19 cellular contexts compared by ENCODE assay signal in genomic region chr6:106256201-106256968, GRCh38.
DNase-seq lines count a peak whose midpoint lies in the region; ATAC-seq, FAIRE-seq and TF ChIP-seq lines count a peak whose summit lies in the region.
"Had no signal": no experiment of that assay in that cellular context is flagged by ENCODE, and none has a peak within 500 bp of the region (broad histone marks: within the 10 kb centered on the region; RNA-seq: fewer than 3 reads in every experiment).

No MANE protein-coding gene starts in this region.

- H3K27me3 Mint-ChIP-seq in activated CD8-positive, alpha-beta T cell treated with anti-CD3 and anti-CD28 coated beads for 36 hours = no peaks in the 10 kb centered on the region

- intact Hi-C loops in activated CD8-positive, alpha-beta T cell treated with anti-CD3 and anti-CD28 coated beads for 36 hours (cut with micrococcal nuclease) = no loop called here

- no peak overlapping the region for H2AFZ ChIP-seq in GM23248

- peaks cover 18% of the 10 kb centered on the region for H3K4me1 Mint-ChIP-seq in activated CD8-positive, alpha-beta T cell treated with anti-CD3 and anti-CD28 coated beads for 36 hours (ENCODE audit: low read depth)

- no peak for TF ChIP-seq CTCF in A549 (IDR thresholded peaks at IDR 0.05)
- no peak for TF ChIP-seq CTCF in activated CD8-positive, alpha-beta T cell treated with anti-CD3 and anti-CD28 coated beads for 36 hours (IDR thresholded peaks at IDR 0.05)
- no peak for TF ChIP-seq CTCF in GM20000 (IDR thresholded peaks at IDR 0.05; ENCODE audit: extremely low read depth, missing control alignments)

- H3K27ac Mint-ChIP-seq in activated CD8-positive, alpha-beta T cell treated with anti-CD3 and anti-CD28 coated beads for 36 hours = no peak overlapping the region
- H3K27ac Mint-ChIP-seq: activated naive CD4-positive, alpha-beta T cell treated with anti-CD3 and anti-CD28 coated beads for 36 hours had no signal

- peaks cover 68% of the 10 kb centered on the region for H3F3A ChIP-seq in GM23248 (ENCODE audit: insufficient read depth)

- H3K9me3 ChIP-seq in A549 (no peaks in the 10 kb centered on the region), GM23248 (ENCODE audit: low read depth) (no peaks in the 10 kb centered on the region)
- H3K9me3 ChIP-seq: gastroesophageal sphincter had no signal

- TF ChIP-seq POLR2A in A549 (IDR thresholded peaks at IDR 0.05; ENCODE audit: low read length) = no peak

- POLR2A ChIA-PET in A549 (lab: Yijun Ruan, JAX) = no interaction called here
- POLR2A ChIA-PET in activated CD8-positive, alpha-beta T cell treated with anti-CD3 and anti-CD28 coated beads for 36 hours (lab: Charles Lee) = interaction anchor here (0.6 kb wide), 1 partner anchor 61 kb away, joined by 3 read pairs; no protein-coding TSS in a partner anchor

- in situ Hi-C loops in GM23248 (cut with MboI) = no loop called here

- DNase-seq in A549 (ENCODE audit: low read depth in 1 of 2, low spot score in 1 of 2) = peak in 1 of 2 experiments; percentile 18
- DNase-seq in GM23248 = peak; percentile 84
- peak; percentile 84 for DNase-seq in SK-N-DZ (ENCODE audit: low spot score)
- peak; percentile 53 for DNase-seq in fibroblast of the conjunctiva (ENCODE audit: low read depth)
- DNase-seq in activated CD8-positive, alpha-beta T cell treated with anti-CD3 and anti-CD28 coated beads for 36 hours = no peak
- no peak for DNase-seq in NCI-H2107 (lab: John Stamatoyannopoulos, UW)
- no peak for DNase-seq in UCSD-AML1 (lab: John Stamatoyannopoulos, UW; ENCODE audit: unreplicated experiment)
- no peak for DNase-seq in GM20000 (ENCODE audit: low spot score)
- DNase-seq: activated CD4-positive, alpha-beta T cell treated with anti-CD3 and anti-CD28 coated beads for 1 hour; activated naive CD4-positive, alpha-beta T cell treated with anti-CD3 and anti-CD28 coated beads for 36 hours; effector CD4-positive, alpha-beta T cell; NCI-H1436; NCI-H526 treated with DMSO at 0.1 percent for 48 hours; RPMI8226; stimulated activated CD4-positive, alpha-beta T cell treated with anti-CD3 and anti-CD28 coated beads, Interleukin-4, amount 100 ng/mL, for 1 hour had no signal

- no peaks in the 10 kb centered on the region for H3K9me3 Mint-ChIP-seq in activated CD8-positive, alpha-beta T cell treated with anti-CD3 and anti-CD28 coated beads for 36 hours
- H3K9me3 Mint-ChIP-seq: activated naive CD4-positive, alpha-beta T cell treated with anti-CD3 and anti-CD28 coated beads for 36 hours had no signal

- peak in 1 of 2 experiments; percentile 81; a peak in 4 of 6 replicates for ATAC-seq in A549
- ATAC-seq in activated CD8-positive, alpha-beta T cell treated with anti-CD3 and anti-CD28 coated beads for 36 hours = no peak
- ATAC-seq: gastroesophageal sphincter, sciatic nerve had no signal

- no peak for FAIRE-seq in A549 (lab: Jason Lieb, UNC)
- FAIRE-seq: D721Med, H1 had no signal

- H3K79me2 ChIP-seq in GM23248 (ENCODE audit: insufficient read depth) = peaks cover 41% of the 10 kb centered on the region

- H3K9ac ChIP-seq in GM23248 = peak overlapping the region; percentile 8; the same call in 1 of the 2 replicates

- TF ChIP-seq RAD21 in A549 (conservative IDR thresholded peaks at IDR 0.05 in 1 of 2, IDR thresholded peaks at IDR 0.05 in 1 of 2) = no peak

- H3K4me3 ChIP-seq in A549 (no peak overlapping the region), GM23248 (0 out of 2 replicates have a peak overlapping the region, but pooled peaks have one; percentile 2)
- H3K4me3 ChIP-seq: gastroesophageal sphincter had no signal

- peaks cover 77% of the 10 kb centered on the region for H3K4me1 ChIP-seq in A549
- H3K4me1 ChIP-seq in GM23248 (ENCODE audit: insufficient read depth) = peaks cover 69% of the 10 kb centered on the region

- H3K9me2 ChIP-seq in GM23248 (ENCODE audit: insufficient read depth) = no peaks in the 10 kb centered on the region

- no peak for TF ChIP-seq EP300 in A549 (IDR thresholded peaks at IDR 0.05)

- no peaks in the 10 kb centered on the region for H4K20me1 ChIP-seq in GM23248 (ENCODE audit: insufficient read depth)

- no peak overlapping the region for H3K4me3 Mint-ChIP-seq in activated CD8-positive, alpha-beta T cell treated with anti-CD3 and anti-CD28 coated beads for 36 hours
- H3K4me3 Mint-ChIP-seq: activated naive CD4-positive, alpha-beta T cell treated with anti-CD3 and anti-CD28 coated beads for 36 hours had no signal

- H3K36me3 ChIP-seq in GM23248 (ENCODE audit: low read depth) = no peaks in the 10 kb centered on the region
- H3K36me3 ChIP-seq: gastroesophageal sphincter had no signal

- 35% methylated on average over 4 of the region's 4 CpGs for WGBS in A549 (ENCODE audit: missing lambda C conversion rate)
- 6 to 7% methylated on average over 4 of the region's 4 CpGs for WGBS in GM23248 (ENCODE audit: low coverage in 1 of 2, low lambda C conversion rate in 2 of 2, missing lambda C conversion rate in 2 of 2), 2 experiments

- H3K27me3 ChIP-seq in GM23248 (replicated peaks; ENCODE audit: insufficient read depth) = no peaks in the 10 kb centered on the region
- H3K27me3 ChIP-seq: gastroesophageal sphincter had no signal

- H3K27ac ChIP-seq in A549 (peak overlapping the region; percentile 42 to 60; a peak in 5 of 6 replicates), GM23248 (peak overlapping the region; percentile 83)
- H3K27ac ChIP-seq: gastroesophageal sphincter had no signal

- H3K36me3 Mint-ChIP-seq in activated CD8-positive, alpha-beta T cell treated with anti-CD3 and anti-CD28 coated beads for 36 hours (ENCODE audit: low read depth) = peaks cover 11% of the 10 kb centered on the region

- CTCF ChIA-PET in A549 (lab: Yijun Ruan, JAX) = no interaction called here
- CTCF ChIA-PET in activated CD8-positive, alpha-beta T cell treated with anti-CD3 and anti-CD28 coated beads for 36 hours (lab: Charles Lee) = interaction anchor here (1.0 to 1.4 kb wide), 2 partner anchors 10 to 33 kb away, joined by 3 read pairs; no protein-coding TSS in a partner anchor

- H3K4me2 ChIP-seq in A549 = peak overlapping the region; percentile 67
- H3K4me2 ChIP-seq in GM23248 (ENCODE audit: unreplicated experiment) = peak overlapping the region; percentile 76

TF ChIP-seq in A549, 52 proteins besides CTCF, POLR2A, EP300 and RAD21:
- TF ChIP-seq HOXA7 (CRISPR knock-in tag; IDR thresholded peaks at IDR 0.05) (no peak), SREBF2 (IDR thresholded peaks at IDR 0.05) (no peak), CEBPB (IDR thresholded peaks at IDR 0.05) (no peak), NFE2L2 (conservative IDR thresholded peaks at IDR 0.05; ENCODE audit: low read length) (no peak), RFX5 (IDR thresholded peaks at IDR 0.05) (no peak), RNF2 (IDR thresholded peaks at IDR 0.05; ENCODE audit: borderline replicate concordance, low read depth) (no peak), EHMT2 (IDR thresholded peaks at IDR 0.05; ENCODE audit: low read depth) (no peak), CBX8 (IDR thresholded peaks at IDR 0.05) (no peak), HOXB13 (CRISPR knock-in tag; IDR thresholded peaks at IDR 0.05; ENCODE audit: low read depth) (no peak), BHLHE40 (IDR thresholded peaks at IDR 0.05; ENCODE audit: low read depth, low read length) (no peak), CBX2 (IDR thresholded peaks at IDR 0.05; ENCODE audit: borderline replicate concordance, low read depth) (no peak), HMGXB4 (CRISPR knock-in tag; IDR thresholded peaks at IDR 0.05; ENCODE audit: borderline replicate concordance) (no peak)

Comparison
In these comparisons a context has a peak if more than half of its experiments do, and no peak if none do; other contexts are left out.
1. DNase-seq: peak in GM23248 (single experiment), SK-N-DZ (single experiment) and fibroblast of the conjunctiva (single experiment); none in activated CD8-positive, alpha-beta T cell treated with anti-CD3 and anti-CD28 coated beads for 36 hours (single experiment), NCI-H2107 (single experiment), UCSD-AML1 (single experiment) and GM20000 (single experiment).